ENCODE assay signal across 22 cellular contexts in genomic region chr2:107576991-107577390, GRCh38.
"Had no signal": no experiment of that assay in that cellular context is flagged by ENCODE, and none has a peak within 500 bp of the region (broad histone marks: within the 10 kb centered on the region; RNA-seq: fewer than 3 reads in every experiment).

No MANE protein-coding gene starts in this region.

- H3K9ac ChIP-seq: SK-N-SH had no signal

- H3K9me3 ChIP-seq: MG63, SK-N-SH had no signal

- ATAC-seq: HepG2, Panc1, PC-3 had no signal

- DNase-seq: IMR-90, Karpas-422, KG1, MG63, NCI-H1092 treated with DMSO at 0.1 percent for 48 hours, NCI-H1436, NCI-H1694, NCI-H187 treated with DMSO at 0.1 percent for 48 hours, NCI-H2029 treated with DMSO at 0.1 percent for 48 hours, NCI-H2171 treated with DMSO at 0.1 percent for 48 hours, NCI-H345, NCI-H446 treated with DMSO at 0.1 percent for 48 hours, NCI-H510A treated with DMSO at 0.1 percent for 48 hours, NCI-H526, NCI-H774, PC-3, SHP77, SK-N-SH, SW 1271 had no signal

- H3K36me3 ChIP-seq: MG63 had no signal

- H3K4me3 ChIP-seq: MG63 had no signal

- H3K4me2 ChIP-seq: SK-N-SH had no signal

- H3K27ac ChIP-seq: RWPE1 had no signal

- FAIRE-seq: HepG2 had no signal

- H3K27me3 ChIP-seq: MG63 had no signal
